7 cellular contexts compared by ENCODE assay signal in genomic region chr11:95845168-95845567, GRCh38.
"Had no signal": no experiment of that assay in that cellular context is flagged by ENCODE, and none has a peak within 500 bp of the region (broad histone marks: within the 10 kb centered on the region; RNA-seq: fewer than 3 reads in every experiment).

No MANE protein-coding gene starts in this region.

- H3K4me3 ChIP-seq: GM12878 had no signal

- ATAC-seq: GM12878 had no signal

- FAIRE-seq: G401.6, GM12878, GM12891, GM18507, GM19239 had no signal

- DNase-seq: GDM1, GF-D8 had no signal
